In the genomic region with DNA sequence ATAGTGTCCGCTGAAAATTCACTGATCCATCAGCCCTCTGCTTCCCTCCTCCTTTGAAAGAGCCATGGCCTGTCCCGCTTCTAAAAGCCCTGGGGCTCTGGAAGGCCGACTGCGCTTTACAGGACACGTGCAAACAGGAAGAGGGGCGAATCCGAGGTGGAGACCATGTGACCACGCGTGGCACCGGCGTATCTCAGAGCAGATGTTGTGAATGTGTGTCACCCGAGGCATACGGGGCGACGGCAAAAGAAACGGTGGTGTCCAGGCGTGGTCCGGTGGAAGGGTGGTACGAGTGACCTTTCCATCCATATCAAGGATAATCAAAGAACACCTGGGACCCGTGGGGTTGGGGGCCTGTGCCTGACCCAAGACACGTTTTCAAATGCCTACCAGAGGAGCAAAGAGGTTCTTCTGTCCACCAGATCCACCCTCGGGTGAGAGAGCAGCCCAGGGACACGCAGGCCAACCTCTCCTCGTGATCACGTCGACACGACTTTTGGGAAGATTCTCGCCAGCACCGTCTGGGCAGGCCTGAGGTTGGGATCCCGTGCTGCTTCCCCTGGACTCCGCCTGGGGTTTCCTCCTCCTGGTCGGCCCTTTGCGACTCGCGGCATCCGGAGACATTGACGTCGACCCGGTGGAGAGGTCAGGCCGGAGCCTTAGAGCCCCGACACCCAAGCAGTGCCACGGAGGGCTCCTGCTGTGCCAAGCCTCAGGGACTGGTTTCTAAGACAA, we compare ENCODE assay signal across 14 cellular contexts. TPM values are rescaled to one million over a fixed set of nuclear protein-coding genes. Genes with fewer than 3 reads are reported as not detected.
"Had no signal": no experiment of that assay in that cellular context is flagged by ENCODE, and none has a peak within 500 bp of the region (broad histone marks: within the 10 kb centered on the region; RNA-seq: fewer than 3 reads in every experiment).

No MANE protein-coding gene starts in this region.

RNA-seq across cellular contexts. Expression of gene KCNJ18, which starts 7.1 kb away (rescaled TPM):
- total RNA-seq: naive thymus-derived CD8-positive, alpha-beta T cell; occipital lobe; osteoblast; ovary; prostate gland; pulmonary artery endothelial cell; right atrium auricular region; sciatic nerve; smooth muscle cell; spleen; transverse colon; ureter; vagina had no signal
- polyA plus RNA-seq: naive thymus-derived CD8-positive, alpha-beta T cell; neural cell; ovary; smooth muscle cell; spleen had no signal
